16 cellular contexts compared by ENCODE assay signal in genomic region chr14:59582845-59583509, GRCh38. TPM values are rescaled to one million over a fixed set of nuclear protein-coding genes. Genes with fewer than 3 reads are reported as not detected.
A peak's percentile ranks its signal among the peaks of the same experiment; 100 is the strongest.
DNase-seq lines count a peak whose midpoint lies in the region; ATAC-seq and TF ChIP-seq lines count a peak whose summit lies in the region.
"Had no signal": no experiment of that assay in that cellular context is flagged by ENCODE, and none has a peak within 500 bp of the region (broad histone marks: within the 10 kb centered on the region; RNA-seq: fewer than 3 reads in every experiment).

No MANE protein-coding gene starts in this region.

- no peak for TF ChIP-seq CTCF in coronary artery (IDR thresholded peaks at IDR 0.05)
- TF ChIP-seq CTCF in tibial nerve (IDR thresholded peaks at IDR 0.05) = no peak

- 85 to 86% methylated on average over 23 of the region's 23 CpGs for WGBS in tibial nerve, 2 donors

- ATAC-seq in sciatic nerve = peak; percentile 71
- ATAC-seq in HG03378 (IDR thresholded peaks at IDR 0.05; ENCODE audit: unreplicated experiment) = no peak
- ATAC-seq: left colon had no signal

- H3K9me3 ChIP-seq in tibial nerve = no peaks in the 10 kb centered on the region
- H3K9me3 ChIP-seq: colonic mucosa, neutrophil, thyroid gland had no signal

- no peaks in the 10 kb centered on the region for H3K4me1 ChIP-seq in tibial nerve
- H3K4me1 ChIP-seq: colonic mucosa, thyroid gland had no signal

- intact Hi-C loops in sciatic nerve (cut with DNase I) = no loop called here

- H3K4me3 ChIP-seq in coronary artery (peak overlapping the region; percentile 4), tibial nerve (no peak overlapping the region)
- H3K4me3 ChIP-seq: colonic mucosa, smooth muscle cell, thyroid gland had no signal

- TF ChIP-seq EP300 in tibial nerve (IDR thresholded peaks at IDR 0.05) = peak in 1 of 2 donors; percentile 14

- H3K27ac ChIP-seq in coronary artery (no peak overlapping the region), tibial nerve (no peak overlapping the region)
- H3K27ac ChIP-seq: colonic mucosa, neutrophil, thyroid gland had no signal

- TF ChIP-seq POLR2A in tibial nerve (IDR thresholded peaks at IDR 0.05) = no peak

- H3K27me3 ChIP-seq in tibial nerve = no peaks in the 10 kb centered on the region
- H3K27me3 ChIP-seq: colonic mucosa, thyroid gland had no signal

- DNase-seq in NOMO-1 treated with DMSO at 0.1 percent for 48 hours (lab: John Stamatoyannopoulos, UW; ENCODE audit: unreplicated experiment) = peak; percentile 34
- DNase-seq in NOMO-1 (lab: John Stamatoyannopoulos, UW; ENCODE audit: unreplicated experiment in 2 of 2) = no peak
- peak; percentile 96 for DNase-seq in NCI-H2171 treated with DMSO at 0.1 percent for 48 hours (lab: John Stamatoyannopoulos, UW)
- no peak for DNase-seq in coronary artery (ENCODE audit: low spot score)
- DNase-seq in sciatic nerve (ENCODE audit: low spot score) = no peak
- DNase-seq in tibial nerve (ENCODE audit: low spot score in 2 of 2) = no peak
- no peak for DNase-seq in dedifferentiated amniotic fluid mesenchymal stem cell (ENCODE audit: extremely low spot score)
- DNase-seq: colonic mucosa, DMS153, GOT3, left colon, thyroid gland had no signal

- H3K36me3 ChIP-seq in tibial nerve = no peaks in the 10 kb centered on the region
- H3K36me3 ChIP-seq: colonic mucosa, neutrophil, thyroid gland had no signal

RNA-seq across cellular contexts. Expression of gene CCDC175, which starts 6.4 kb away (rescaled TPM):
- total RNA-seq in sciatic nerve = not detected
- not detected for total RNA-seq in tibial nerve
- total RNA-seq: RPMI7951, smooth muscle cell had no signal

Comparison
In these comparisons a context has a peak if more than half of its experiments do, and no peak if none do; other contexts are left out.
1. DNase-seq: peak in NOMO-1 treated with DMSO at 0.1 percent for 48 hours (single experiment) and NCI-H2171 treated with DMSO at 0.1 percent for 48 hours (single experiment); none in NOMO-1 (0 of 2), coronary artery (single experiment), sciatic nerve (single experiment), tibial nerve (0 of 2) and dedifferentiated amniotic fluid mesenchymal stem cell (single experiment).